9 cellular contexts compared by ENCODE assay signal in the genomic region with DNA sequence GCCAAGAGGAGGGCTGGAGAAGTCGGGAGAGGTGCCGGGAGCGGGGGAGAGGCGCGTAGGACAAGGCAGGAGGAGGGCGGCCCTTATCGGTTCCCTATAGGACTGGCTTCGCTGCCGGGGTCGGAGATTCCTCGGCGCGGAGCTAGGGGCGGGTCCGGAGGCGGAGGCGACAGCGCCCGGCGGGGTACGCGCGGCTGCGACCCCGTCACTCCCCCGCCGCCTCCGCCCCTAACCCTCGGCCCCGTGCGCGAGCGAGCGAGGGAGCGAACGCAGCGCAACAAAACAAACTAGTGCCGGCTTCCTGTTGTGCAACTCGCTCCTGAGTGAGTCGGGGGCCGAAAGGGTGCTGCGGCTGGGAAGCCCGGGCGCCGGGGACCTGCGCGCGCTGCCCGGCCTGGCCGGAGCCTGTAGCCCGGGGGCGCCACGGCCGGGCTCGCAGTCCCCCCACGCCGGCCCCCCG. TPM values are rescaled to one million over a fixed set of nuclear protein-coding genes. Genes with fewer than 3 reads are reported as not detected.
DNase-seq lines count a peak whose midpoint lies in the region; ATAC-seq, FAIRE-seq and TF ChIP-seq lines count a peak whose summit lies in the region.
"Had no signal": no experiment of that assay in that cellular context is flagged by ENCODE, and none has a peak within 500 bp of the region (broad histone marks: within the 10 kb centered on the region; RNA-seq: fewer than 3 reads in every experiment).

No MANE protein-coding gene starts in this region.

- H2AK5ac ChIP-seq in H1 (ENCODE audit: low read depth, low read length) (no peak overlapping the region), mesenchymal stem cell (ENCODE audit: low read length, severe bottlenecking) (peak overlapping the region; percentile 74)

- H2BK15ac ChIP-seq in H1 (ENCODE audit: low read length) (peak overlapping the region; percentile 85; the same call in 1 of the 2 replicates), mesenchymal stem cell (ENCODE audit: low read depth, poor library complexity, severe bottlenecking) (peak overlapping the region; percentile 97)

- H3K4me2 ChIP-seq in H1 (ENCODE audit: insufficient read depth in 1 of 2, low read depth in 2 of 2, low read length in 2 of 2) (peak overlapping the region; percentile 96 to 100), mesenchymal stem cell (ENCODE audit: low read length, poor library complexity, severe bottlenecking) (peak overlapping the region; percentile 89)

- peak; percentile 48 for DNase-seq in NCI-H1092 treated with DMSO at 0.1 percent for 48 hours (lab: John Stamatoyannopoulos, UW)
- DNase-seq in activated CD8-positive, alpha-beta memory T cell treated with anti-CD3 and anti-CD28 coated beads for 24 hours: peak; percentile 80
- DNase-seq in H1 (ENCODE audit: low read depth in 1 of 2, low spot score in 2 of 2): no peak
- peak; percentile 84 for DNase-seq in mesenchymal stem cell
- DNase-seq in stimulated activated naive CD4-positive, alpha-beta T cell (lab: John Stamatoyannopoulos, UW): peak; percentile 26 to 81 (median 45)

- peak overlapping the region; percentile 95; the same call in 1 of the 2 replicates for H3K18ac ChIP-seq in H1 (ENCODE audit: extremely low read depth, low read length)
- peak overlapping the region; percentile 98 to 99 for H3K18ac ChIP-seq in mesenchymal stem cell (ENCODE audit: low read depth in 1 of 2, low read length in 2 of 2)

- peaks cover 0 to 3% of the 10 kb centered on the region in 2 experiments for H4K20me1 ChIP-seq in H1 (replicated peaks in 1 of 2; ENCODE audit: control insufficient read depth in 1 of 2, insufficient read depth in 2 of 2, low read length in 2 of 2)

- 0% methylated on average over 36 of the region's 58 CpGs; no CpG with 5 or more reads in 1 of the 2 experiments for WGBS in H1 (ENCODE audit: extremely low coverage in 1 of 2, insufficient coverage in 1 of 2, insufficient read length in 1 of 2, insufficient replicate concordance in 2 of 2, low coverage in 1 of 2, low lambda C conversion rate in 2 of 2, missing lambda C conversion rate in 1 of 2), 2 experiments
- WGBS in mesenchymal stem cell: under 1% methylated on average over 57 of the region's 58 CpGs

- H3K9ac ChIP-seq in ES-I3 (ENCODE audit: low read depth, low read length): peak overlapping the region; percentile 74
- peak overlapping the region in 3 of 4 experiments; percentile 35 to 81 (median 77); a peak in 6 of 7 replicates for H3K9ac ChIP-seq in H1 (replicated peaks in 1 of 4; ENCODE audit: extremely low read depth in 1 of 4, low read depth in 3 of 4, low read length in 3 of 4)
- peak overlapping the region; percentile 97 for H3K9ac ChIP-seq in mesenchymal stem cell (ENCODE audit: low read length)

- H3K27ac ChIP-seq in H1 (ENCODE audit: low read depth, low read length): no peak overlapping the region
- H3K27ac ChIP-seq in mesenchymal stem cell (ENCODE audit: low read length, poor library complexity, severe bottlenecking): peak overlapping the region; percentile 97

- no peaks in the 10 kb centered on the region for H3K36me3 ChIP-seq in ES-I3 (ENCODE audit: insufficient read depth, low read length)
- no peaks in the 10 kb centered on the region for H3K36me3 ChIP-seq in H1 (ENCODE audit: control insufficient read depth in 2 of 4, insufficient read depth in 4 of 4, low read length in 3 of 4)
- no peaks in the 10 kb centered on the region for H3K36me3 ChIP-seq in mesenchymal stem cell (ENCODE audit: control insufficient read depth in 1 of 2, insufficient read depth in 2 of 2, low read depth in 1 of 2, low read length in 2 of 2)

- TF ChIP-seq EP300 in H1 (IDR thresholded peaks at IDR 0.05; ENCODE audit: borderline replicate concordance in 1 of 2, low read depth in 2 of 2, low read length in 2 of 2): no peak

- no peak; a peak in 1 of 4 replicates for TF ChIP-seq RAD21 in H1 (IDR thresholded peaks at IDR 0.05 in 1 of 2, conservative IDR thresholded peaks at IDR 0.05 in 1 of 2; ENCODE audit: low read depth in 2 of 2, low read length in 2 of 2)

- TF ChIP-seq CTCF in H1 (IDR thresholded peaks at IDR 0.05; ENCODE audit: control extremely low read depth in 1 of 3, insufficient read depth in 1 of 3, low read depth in 1 of 3, low read length in 3 of 3): no peak

- no peaks in the 10 kb centered on the region for H3K79me2 ChIP-seq in H1 (ENCODE audit: control insufficient read depth in 1 of 2, insufficient read depth in 2 of 2, low read length in 2 of 2)

- H3K23me2 ChIP-seq in H1 (ENCODE audit: low read depth, low read length): peaks cover 23% of the 10 kb centered on the region; the same call in 1 of the 2 replicates

- H2AFZ ChIP-seq in H1 (ENCODE audit: low read length) (peak overlapping the region; percentile 87), mesenchymal stem cell (ENCODE audit: low read depth, low read length) (peak overlapping the region; percentile 72)

- FAIRE-seq in H1 (lab: Jason Lieb, UNC): no peak
- FAIRE-seq: frontal cortex had no signal

- peak overlapping the region; percentile 63 to 88 (median 80) for H3K4me3 ChIP-seq in H1 (ENCODE audit: extremely low read depth in 1 of 4, insufficient read depth in 2 of 4, low read depth in 3 of 4, low read length in 4 of 4)
- peak overlapping the region; percentile 92 to 93 for H3K4me3 ChIP-seq in mesenchymal stem cell (ENCODE audit: insufficient read depth in 1 of 2, low read depth in 1 of 2, low read length in 2 of 2)

- H2BK12ac ChIP-seq in H1 (ENCODE audit: low read depth, low read length) (0 out of 2 replicates have a peak overlapping the region, but pooled peaks have one; percentile 92), mesenchymal stem cell (ENCODE audit: low read length in 2 of 2) (peak overlapping the region; percentile 94 to 100)

- POLR2A ChIA-PET in H1 (lab: Charles Lee; ENCODE audit: partially characterized antibody): no interaction called here

- no peak overlapping the region for H2BK5ac ChIP-seq in H1 (ENCODE audit: low read depth, low read length)
- H2BK5ac ChIP-seq in mesenchymal stem cell (ENCODE audit: low read depth, low read length, poor library complexity, severe bottlenecking): peak overlapping the region; percentile 95

- ATAC-seq in GM21786 (IDR thresholded peaks at IDR 0.05; ENCODE audit: unreplicated experiment): peak; percentile 30
- ATAC-seq in HG02571 (IDR thresholded peaks at IDR 0.05; ENCODE audit: unreplicated experiment): no peak

- H3K9me3 ChIP-seq in ES-I3 (ENCODE audit: control insufficient read depth, insufficient read depth, low read length): no peaks in the 10 kb centered on the region
- no peaks in the 10 kb centered on the region for H3K9me3 ChIP-seq in H1 (ENCODE audit: insufficient read depth in 2 of 2, low read depth in 1 of 2, low read length in 1 of 2)
- no peaks in the 10 kb centered on the region for H3K9me3 ChIP-seq in mesenchymal stem cell (ENCODE audit: control insufficient read depth, low read length)

- H3K79me1 ChIP-seq in H1 (ENCODE audit: low read depth, low read length) (no peaks in the 10 kb centered on the region), mesenchymal stem cell (replicated peaks; ENCODE audit: low read length, poor library complexity, severe bottlenecking) (no peaks in the 10 kb centered on the region)

- H4K8ac ChIP-seq in H1 (ENCODE audit: extremely low read depth, insufficient read depth, low read length) (no peak overlapping the region), mesenchymal stem cell (ENCODE audit: low read length) (peak overlapping the region; percentile 98)

- CTCF ChIA-PET in H1 (lab: Charles Lee; ENCODE audit: partially characterized antibody): interaction anchor here (0.6 to 1.5 kb wide), 7 partner anchors 22 to 1118 kb away, joined by 3 to 5 read pairs (median 3); no protein-coding TSS in a partner anchor

- H3K56ac ChIP-seq in H1 (replicated peaks; ENCODE audit: insufficient read length, low read depth, low read length): no peak overlapping the region

- H3K4ac ChIP-seq in H1 (replicated peaks; ENCODE audit: insufficient read length, low read depth, low read length) (no peak overlapping the region), mesenchymal stem cell (ENCODE audit: low read depth in 1 of 2, low read length in 2 of 2) (peak overlapping the region; percentile 99 to 100)

- no peak overlapping the region for H2BK120ac ChIP-seq in H1 (replicated peaks; ENCODE audit: low read depth, low read length)
- peak overlapping the region; percentile 86 for H2BK120ac ChIP-seq in mesenchymal stem cell (ENCODE audit: low read depth, low read length)

- H3K23ac ChIP-seq in H1 (ENCODE audit: insufficient read length) (no peak overlapping the region), mesenchymal stem cell (ENCODE audit: low read length in 2 of 2) (peak overlapping the region in 1 of 2 experiments; percentile 91)

- H3K27me3 ChIP-seq in H1 (replicated peaks in 1 of 4; ENCODE audit: control insufficient read depth in 3 of 4, extremely low read depth in 1 of 4, insufficient read depth in 3 of 4, low read length in 3 of 4): peaks cover 12 to 50% (median 34%) of the 10 kb centered on the region in 4 experiments
- no peaks in the 10 kb centered on the region for H3K27me3 ChIP-seq in mesenchymal stem cell (ENCODE audit: control insufficient read depth in 1 of 2, insufficient read depth in 1 of 2, low read length in 2 of 2)

- H2BK20ac ChIP-seq in H1 (ENCODE audit: low read length): no peak overlapping the region

- H3K14ac ChIP-seq in H1 (ENCODE audit: insufficient read length): no peak overlapping the region
- H3K14ac ChIP-seq in mesenchymal stem cell (ENCODE audit: low read length in 2 of 2): peak overlapping the region in 1 of 2 experiments; percentile 96

- H4K5ac ChIP-seq in H1 (ENCODE audit: insufficient read length, low read depth, low read length): no peak overlapping the region

- no peaks in the 10 kb centered on the region for H3K4me1 ChIP-seq in ES-I3 (ENCODE audit: insufficient read depth, low read length)
- H3K4me1 ChIP-seq in H1 (replicated peaks in 1 of 4; ENCODE audit: control insufficient read depth in 3 of 4, insufficient read depth in 4 of 4, low read length in 3 of 4): peaks cover 0 to 7% (median 7%) of the 10 kb centered on the region in 4 experiments; a peak in 6 of 7 replicates
- peaks cover 8% of the 10 kb centered on the region for H3K4me1 ChIP-seq in mesenchymal stem cell (ENCODE audit: control insufficient read depth, insufficient read depth, low read depth, low read length)

- peak in 1 of 2 experiments; percentile 45; a peak in 2 of 3 replicates for TF ChIP-seq POLR2A in H1 (IDR thresholded peaks at IDR 0.05; ENCODE audit: control extremely low read depth in 1 of 2, low read depth in 2 of 2, low read length in 2 of 2)

- H4K91ac ChIP-seq in H1 (replicated peaks; ENCODE audit: insufficient read length, low read length): peak overlapping the region; percentile 6
- H4K91ac ChIP-seq in mesenchymal stem cell (ENCODE audit: low read length): peak overlapping the region; percentile 100

RNA-seq across cellular contexts. Expression of gene GLIS3, which starts 2.0 kb away (rescaled TPM):
- 0.63 and 0.93 TPM in 2 replicates for total RNA-seq in H1 (2021; fragmentation: NEBNext Ultra II Directional; extraction: Animal tissue kit (Norgen Biotek cat#: 25700))
- 0.06 and 0.13 TPM in 2 replicates for polyA plus RNA-seq in H1 (2011; rRNA removed)
- polyA plus RNA-seq in H1 (2011; cell fraction: cytosol; rRNA removed): 0.04 TPM
- 0.58 TPM for polyA plus RNA-seq in H1 (2011; cell fraction: nucleus; rRNA removed)
- polyA plus RNA-seq in H1 (2012, experiment 1 of 2): 0.06 to 0.31 TPM (median 0.12 TPM) in 4 replicates
- polyA plus RNA-seq in H1 (2012, experiment 2 of 2): not detected
- polyA plus RNA-seq in H1 (2013, experiment 1 of 2): 0.20 TPM
- 0.15 TPM for polyA plus RNA-seq in H1 (2013, experiment 2 of 2)
- polyA minus RNA-seq in H1 (2011; rRNA and poly(A)+ RNA removed): 2.1 and 4.1 TPM in 2 replicates
- 0.37 TPM for polyA minus RNA-seq in H1 (2011; cell fraction: cytosol; rRNA and poly(A)+ RNA removed)
- polyA minus RNA-seq in H1 (2011; cell fraction: nucleus; rRNA and poly(A)+ RNA removed): 3.8 TPM
- polyA plus RNA-seq in mesenchymal stem cell (2013, experiment 1 of 2): 19.0 TPM
- 18.8 TPM for polyA plus RNA-seq in mesenchymal stem cell (2013, experiment 2 of 2)

Comparison
In these comparisons a context has a peak if more than half of its experiments do, and no peak if none do; other contexts are left out.
1. DNase-seq: peak in NCI-H1092 treated with DMSO at 0.1 percent for 48 hours (single experiment), activated CD8-positive, alpha-beta memory T cell treated with anti-CD3 and anti-CD28 coated beads for 24 hours (single experiment), mesenchymal stem cell (single experiment) and stimulated activated naive CD4-positive, alpha-beta T cell (6 of 6); none in H1 (0 of 2).
2. Peak in every context shown above with its lines, with median percentiles within 50 percentile points of each other: H3K9ac ChIP-seq.